Comparison of ENCODE assay signal across 26 cellular contexts in the genomic region with DNA sequence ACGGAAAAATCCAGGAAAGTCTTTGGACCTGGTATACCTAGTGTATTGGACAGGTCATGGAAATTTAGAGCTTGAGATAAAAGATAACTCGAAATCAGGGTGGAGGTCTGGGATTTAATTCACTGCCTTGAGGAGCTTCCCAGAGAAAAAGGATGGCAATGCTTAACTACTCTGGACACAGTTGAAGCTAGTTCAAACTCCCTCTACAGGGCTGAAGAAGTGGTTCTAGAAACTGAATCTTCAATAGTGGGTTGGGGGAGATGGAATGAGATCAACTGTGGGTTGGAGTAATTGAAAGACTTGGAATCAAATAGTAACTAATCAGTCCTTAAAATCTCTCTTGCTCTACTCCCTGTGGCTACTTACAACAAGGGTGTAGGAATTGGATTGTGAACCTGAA.
"Had no signal": no experiment of that assay in that cellular context is flagged by ENCODE, and none has a peak within 500 bp of the region (broad histone marks: within the 10 kb centered on the region; RNA-seq: fewer than 3 reads in every experiment).

No MANE protein-coding gene starts in this region.

- ATAC-seq: left colon; left lung; lower lobe of right lung; mucosa of descending colon; naive thymus-derived CD4-positive, alpha-beta T cell; natural killer cell treated with Interleukin-12 subunit alpha and Interleukin-12 subunit beta and Interleukin-15 and Interleukin-18, amount 100 ng/mL, for 72 hours; right cardiac atrium; stimulated activated naive B cell treated with anti-CD40 and anti-IgM and Interleukin-4, amounts not matched to agents 10 μg/mL and 1 μg/mL and 100 μg/mL, for 72 hours; stimulated activated naive CD8-positive, alpha-beta T cell treated with anti-CD3 and anti-CD28 coated beads, Interleukin-15, Interleukin-2, amounts not matched to agents 100 U/mL and 50 U/mL, for 24 hours had no signal

- DNase-seq: islet precursor cell; left colon; left lung; lower lobe of right lung; mammary epithelial cell; mesenchymal stem cell; midbrain; mucosa of descending colon; naive thymus-derived CD4-positive, alpha-beta T cell; ovary; right cardiac atrium; stimulated activated CD4-positive, alpha-beta T cell treated with anti-CD3 and anti-CD28 coated beads, Interleukin-12 subunit alpha, Interleukin-12 subunit beta, amount 100 ng/mL, for 4 hours; stimulated activated CD4-positive, alpha-beta T cell treated with anti-CD3 and anti-CD28 coated beads, Interleukin-15, amount 100 ng/mL, for 24 hours; stimulated activated CD4-positive, alpha-beta T cell treated with anti-CD3 and anti-CD28 coated beads, Interleukin-2, amount 100 ng/mL, for 24 hours; stimulated activated CD4-positive, alpha-beta T cell treated with anti-CD3 and anti-CD28 coated beads, Interleukin-4, amount 100 ng/mL, for 1 hour; stimulated activated naive B cell treated with anti-CD40 and anti-IgM and Interleukin-4, amounts not matched to agents 10 μg/mL and 1 μg/mL and 100 μg/mL, for 72 hours; stimulated activated naive CD8-positive, alpha-beta T cell treated with anti-CD3 and anti-CD28 coated beads, Interleukin-15, Interleukin-2, amounts not matched to agents 100 U/mL and 50 U/mL, for 24 hours; stomach; tibial artery; uterus had no signal

- H3K27ac Mint-ChIP-seq: naive thymus-derived CD4-positive, alpha-beta T cell; natural killer cell treated with Interleukin-12 subunit alpha and Interleukin-12 subunit beta and Interleukin-15 and Interleukin-18, amount 100 ng/mL, for 72 hours; progenitor cell of endocrine pancreas; stimulated activated naive B cell treated with anti-CD40 and anti-IgM and Interleukin-4, amounts not matched to agents 10 μg/mL and 1 μg/mL and 100 μg/mL, for 72 hours; type B pancreatic cell had no signal

- H3K36me3 Mint-ChIP-seq: naive thymus-derived CD4-positive, alpha-beta T cell; natural killer cell treated with Interleukin-12 subunit alpha and Interleukin-12 subunit beta and Interleukin-15 and Interleukin-18, amount 100 ng/mL, for 72 hours; stimulated activated naive B cell treated with anti-CD40 and anti-IgM and Interleukin-4, amounts not matched to agents 10 μg/mL and 1 μg/mL and 100 μg/mL, for 72 hours; type B pancreatic cell had no signal

- H3K9me3 ChIP-seq: left lung, lower lobe of right lung, mucosa of descending colon, ovary, stomach, suprapubic skin, thoracic aorta, tibial artery, uterus had no signal

- H3K36me3 ChIP-seq: left lung, lower lobe of right lung, ovary, stomach, suprapubic skin, thoracic aorta, tibial artery, uterus had no signal

- H3K4me1 Mint-ChIP-seq: naive thymus-derived CD4-positive, alpha-beta T cell; stimulated activated naive B cell treated with anti-CD40 and anti-IgM and Interleukin-4, amounts not matched to agents 10 μg/mL and 1 μg/mL and 100 μg/mL, for 72 hours had no signal

- H3K4me3 Mint-ChIP-seq: naive thymus-derived CD4-positive, alpha-beta T cell; natural killer cell treated with Interleukin-12 subunit alpha and Interleukin-12 subunit beta and Interleukin-15 and Interleukin-18, amount 100 ng/mL, for 72 hours; stimulated activated naive B cell treated with anti-CD40 and anti-IgM and Interleukin-4, amounts not matched to agents 10 μg/mL and 1 μg/mL and 100 μg/mL, for 72 hours; type B pancreatic cell had no signal

- H3K4me1 ChIP-seq: left lung, lower lobe of right lung, stomach, suprapubic skin, tibial artery, uterus had no signal

- H3K4me3 ChIP-seq: left lung, lower lobe of right lung, mucosa of descending colon, ovary, skin epidermis, stomach, suprapubic skin, thoracic aorta, tibial artery, uterus had no signal

- H3K27me3 Mint-ChIP-seq: natural killer cell treated with Interleukin-12 subunit alpha and Interleukin-12 subunit beta and Interleukin-15 and Interleukin-18, amount 100 ng/mL, for 72 hours; progenitor cell of endocrine pancreas; type B pancreatic cell had no signal

- H3K27me3 ChIP-seq: left lung, ovary, stomach, suprapubic skin, tibial artery, uterus had no signal

- H3K27ac ChIP-seq: left lung, lower lobe of right lung, ovary, skin epidermis, stomach, suprapubic skin, thoracic aorta, tibial artery, uterus had no signal

- H3K9me3 Mint-ChIP-seq: stimulated activated naive B cell treated with anti-CD40 and anti-IgM and Interleukin-4, amounts not matched to agents 10 μg/mL and 1 μg/mL and 100 μg/mL, for 72 hours; type B pancreatic cell had no signal
